In genomic region chr15:88620995-88621772, GRCh38 we compare ENCODE assay signal across 8 cellular contexts. TPM values are rescaled to one million over a fixed set of nuclear protein-coding genes. Genes with fewer than 3 reads are reported as not detected.
A peak's percentile ranks its signal among the peaks of the same experiment; 100 is the strongest.
DNase-seq lines count a peak whose midpoint lies in the region; ATAC-seq, FAIRE-seq and TF ChIP-seq lines count a peak whose summit lies in the region.

A gene with protein sequence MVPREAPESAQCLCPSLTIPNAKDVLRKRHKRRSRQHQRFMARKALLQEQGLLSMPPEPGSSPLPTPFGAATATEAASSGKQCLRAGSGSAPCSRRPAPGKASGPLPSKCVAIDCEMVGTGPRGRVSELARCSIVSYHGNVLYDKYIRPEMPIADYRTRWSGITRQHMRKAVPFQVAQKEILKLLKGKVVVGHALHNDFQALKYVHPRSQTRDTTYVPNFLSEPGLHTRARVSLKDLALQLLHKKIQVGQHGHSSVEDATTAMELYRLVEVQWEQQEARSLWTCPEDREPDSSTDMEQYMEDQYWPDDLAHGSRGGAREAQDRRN (plus strand): TSS chr15:88621340. CDS start chr15:88626210, 4,870 bp downstream.

- FAIRE-seq in urothelium cell line (lab: Jason Lieb, UNC): no peak

- WGBS in prostate gland: 0% methylated on average over 51 of the region's 71 CpGs

- H3K27ac Mint-ChIP-seq in T-helper 17 cell: peak within 1 kb of the TSS; percentile 97

- H3K9me3 ChIP-seq in T-helper 17 cell (ENCODE audit: control insufficient read depth, low read length, poor library complexity, severe bottlenecking) (no peaks in the 10 kb centered on the region), left ventricle myocardium inferior (replicated peaks) (no peaks in the 10 kb centered on the region), prostate gland (no peaks in the 10 kb centered on the region)

- intact Hi-C loops in left ventricle myocardium inferior (cut with micrococcal nuclease) (no loop called here), prostate gland (cut with DNase I) (loop anchor here (10.0 kb wide), 1 partner anchor 76 kb away; the partner anchor contains the start of gene DET1)

- peak within 1 kb of the TSS; percentile 96 for H3K4me3 Mint-ChIP-seq in T-helper 17 cell

- H3K4me1 Mint-ChIP-seq in T-helper 17 cell: peaks cover 39% of the 10 kb centered on the region

- ATAC-seq in GM18502 (IDR thresholded peaks at IDR 0.05; ENCODE audit: poor library complexity, unreplicated experiment): peak; percentile 92
- ATAC-seq in HG02943 (IDR thresholded peaks at IDR 0.05; ENCODE audit: low read depth, unreplicated experiment): peak; percentile 92
- ATAC-seq in T-helper 17 cell: peak; percentile 91

- peak within 1 kb of the TSS; percentile 81 for H3K4me3 ChIP-seq in left ventricle myocardium inferior
- peak within 1 kb of the TSS; percentile 77 to 80 for H3K4me3 ChIP-seq in prostate gland

- H3K27me3 ChIP-seq in left ventricle myocardium inferior (ENCODE audit: low read depth) (peaks cover 2% of the 10 kb centered on the region), prostate gland (replicated peaks; ENCODE audit: insufficient read depth) (no peaks in the 10 kb centered on the region)

- H3K27ac ChIP-seq in left ventricle myocardium inferior (replicated peaks): peak within 1 kb of the TSS; percentile 92
- peak within 1 kb of the TSS; percentile 64 to 65 for H3K27ac ChIP-seq in prostate gland

- H3K4me1 ChIP-seq in left ventricle myocardium inferior: peaks cover 48% of the 10 kb centered on the region
- peaks cover 6% of the 10 kb centered on the region for H3K4me1 ChIP-seq in prostate gland (replicated peaks)

- TF ChIP-seq CTCF in left ventricle myocardium inferior (IDR thresholded peaks at IDR 0.05; ENCODE audit: borderline replicate concordance): peak; percentile 35
- TF ChIP-seq CTCF in prostate gland (IDR thresholded peaks at IDR 0.05): peak in 3 of 4 experiments; percentile 26 to 47 (median 37)

- H3K36me3 ChIP-seq in left ventricle myocardium inferior (peaks cover 2% of the 10 kb centered on the region), prostate gland (no peaks in the 10 kb centered on the region)

- peak; percentile 85 to 87 for DNase-seq in NCI-H187 (lab: John Stamatoyannopoulos, UW)
- peak; percentile 91 to 94 (median 94) for DNase-seq in T-helper 17 cell
- DNase-seq in amniotic stem cell (lab: John Stamatoyannopoulos, UW): peak; percentile 90
- DNase-seq in left ventricle myocardium inferior: peak; percentile 94
- DNase-seq in prostate gland (ENCODE audit: low spot score): peak; percentile 95
- peak; percentile 99 for DNase-seq in urothelium cell line (ENCODE audit: low spot score)

- peaks cover 5% of the 10 kb centered on the region for H3K36me3 Mint-ChIP-seq in T-helper 17 cell (ENCODE audit: low read depth)

- H3K27me3 Mint-ChIP-seq in T-helper 17 cell: peaks cover 7% of the 10 kb centered on the region

- peak; percentile 34 for TF ChIP-seq POLR2A in prostate gland (IDR thresholded peaks at IDR 0.05)

RNA-seq across cellular contexts. Expression of the gene that starts here (rescaled TPM):
- 10 to 100 TPM; 32.2 to 41.0 TPM for total RNA-seq in T-helper 17 cell
- total RNA-seq in left ventricle myocardium inferior: 10.3 TPM
- 10 to 100 TPM; 20.4 to 30.4 TPM for total RNA-seq in prostate gland

Comparison
In these comparisons a context has a peak if more than half of its experiments do, and no peak if none do; other contexts are left out.
1. Peak in every context shown above with its lines: DNase-seq, ATAC-seq, H3K4me3 ChIP-seq and H3K27ac ChIP-seq.